Comparison of ENCODE assay signal across 8 cellular contexts in genomic region chr12:56359851-56360767, GRCh38. TPM values are rescaled to one million over a fixed set of nuclear protein-coding genes. Genes with fewer than 3 reads are reported as not detected.
A peak's percentile ranks its signal among the peaks of the same experiment; 100 is the strongest.
DNase-seq lines count a peak whose midpoint lies in the region; ATAC-seq and TF ChIP-seq lines count a peak whose summit lies in the region.

STAT2 (minus strand) TSS chr12:56360107; CDS start chr12:56356571, 3,536 bp downstream.

- peaks cover 7% of the 10 kb centered on the region for H3K36me3 Mint-ChIP-seq in activated T-cell treated with anti-CD3 and anti-CD28 coated beads, Interleukin-2, amount 50 U/mL, for 4 hours (ENCODE audit: insufficient read depth)

- DNase-seq in DMS53 (lab: John Stamatoyannopoulos, UW) (peak; percentile 99), KG1 (lab: John Stamatoyannopoulos, UW) (peak; percentile 82), Panc1 (ENCODE audit: low read depth, low spot score) (peak; percentile 99), erythroblast (lab: John Stamatoyannopoulos, UW) (peak; percentile 99 to 100)
- peak; percentile 98 for DNase-seq in activated T-cell treated with anti-CD3 and anti-CD28 coated beads, Interleukin-2, amount 50 U/mL, for 4 hours
- peak; percentile 99 for DNase-seq in stimulated activated CD8-positive, alpha-beta memory T cell treated with anti-CD3 and anti-CD28 coated beads, Interleukin-4, amount 100 ng/mL, for 48 hours

- H3K36me3 ChIP-seq in Panc1 (ENCODE audit: control insufficient read depth, insufficient read depth, low read length) (no peaks in the 10 kb centered on the region; the same call in 1 of the 2 replicates), mucosa of rectum (ENCODE audit: control insufficient read depth in 2 of 2, insufficient read depth in 2 of 2, low read length in 2 of 2) (peaks cover 13 to 15% of the 10 kb centered on the region in 2 donors)

- H3K27me3 ChIP-seq in Panc1 (ENCODE audit: control insufficient read depth, insufficient read depth, low read length) (no peaks in the 10 kb centered on the region), mucosa of rectum (ENCODE audit: control insufficient read depth in 2 of 2, insufficient read depth in 2 of 2, low read length in 2 of 2) (no peaks in the 10 kb centered on the region)

- no TSS peak for BruUV-seq in Panc1 (replicated peaks; lab: Mats Ljungman, UMichigan)

- H3K27ac ChIP-seq in Panc1 (ENCODE audit: low read length) = peak within 1 kb of the TSS; percentile 96
- H3K27ac ChIP-seq in mucosa of rectum (ENCODE audit: low read depth in 2 of 2, low read length in 2 of 2) = peak within 1 kb of the TSS; percentile 80 to 86

- in situ Hi-C loops in Panc1 (cut with HindIII; ENCODE audit: low pct_unique_long_range_greater_than_20kb, low sequenced_read_pairs) = no loop called here

- ATAC-seq in GM21723 (IDR thresholded peaks at IDR 0.05; ENCODE audit: unreplicated experiment) = peak; percentile 94
- ATAC-seq in Panc1 = peak; percentile 99
- ATAC-seq in activated T-cell treated with anti-CD3 and anti-CD28 coated beads, Interleukin-2, amount 50 U/mL, for 4 hours = peak; percentile 98 to 99

- peak; percentile 74 for TF ChIP-seq POLR2A in erythroblast (IDR thresholded peaks at IDR 0.05; ENCODE audit: low read length)

- no peaks in the 10 kb centered on the region for H3K9me3 Mint-ChIP-seq in activated T-cell treated with anti-CD3 and anti-CD28 coated beads, Interleukin-2, amount 50 U/mL, for 4 hours

- CTCF ChIA-PET in Panc1 (lab: Charles Lee) = interaction anchor here (0.5 to 0.9 kb wide), 2 partner anchors 15 to 213 kb away, joined by 5 to 6 read pairs; no protein-coding TSS in a partner anchor

- H3K4me1 Mint-ChIP-seq in activated T-cell treated with anti-CD3 and anti-CD28 coated beads, Interleukin-2, amount 50 U/mL, for 4 hours (ENCODE audit: low read depth) = peaks cover 26% of the 10 kb centered on the region

- POLR2A ChIA-PET in Panc1 (lab: Charles Lee) = interaction anchor here (0.6 to 1.1 kb wide), 6 partner anchors 8 to 196 kb away, joined by 3 to 8 read pairs (median 4); no protein-coding TSS in a partner anchor

- H3K9me3 ChIP-seq in Panc1 (ENCODE audit: control insufficient read depth, insufficient read depth, low read depth, low read length) = no peaks in the 10 kb centered on the region
- no peaks in the 10 kb centered on the region for H3K9me3 ChIP-seq in mucosa of rectum (ENCODE audit: control insufficient read depth in 2 of 2, low read length in 2 of 2)

- H3K9ac ChIP-seq in mucosa of rectum (ENCODE audit: low read depth in 1 of 2, low read length in 2 of 2) = peak within 1 kb of the TSS; percentile 82 to 93

- peak within 1 kb of the TSS; percentile 87 for H3K4me3 Mint-ChIP-seq in activated T-cell treated with anti-CD3 and anti-CD28 coated beads, Interleukin-2, amount 50 U/mL, for 4 hours

- TF ChIP-seq CTCF in Panc1 (IDR thresholded peaks at IDR 0.05) = no peak

- H3K4me3 ChIP-seq in Panc1 (ENCODE audit: low read depth in 2 of 2, low read length in 2 of 2) (peak within 1 kb of the TSS; percentile 87 to 95), mucosa of rectum (ENCODE audit: low read length in 2 of 2) (peak within 1 kb of the TSS; percentile 90 to 99)

- H3K4me1 ChIP-seq in Panc1 (ENCODE audit: control insufficient read depth, insufficient read depth, low read length) = peaks cover 8% of the 10 kb centered on the region
- peaks cover 5 to 10% of the 10 kb centered on the region in 2 donors for H3K4me1 ChIP-seq in mucosa of rectum (ENCODE audit: control insufficient read depth in 2 of 2, insufficient read depth in 2 of 2, low read length in 2 of 2)

- H3K27me3 Mint-ChIP-seq in activated T-cell treated with anti-CD3 and anti-CD28 coated beads, Interleukin-2, amount 50 U/mL, for 4 hours (ENCODE audit: low read depth) = no peaks in the 10 kb centered on the region

- intact Hi-C loops in Panc1 (cut with micrococcal nuclease; ENCODE audit: unreplicated experiment) = loop anchor here (10.0 kb wide), 1 partner anchor 105 kb away; the partner anchor contains the start of gene SPRYD4

RNA-seq across cellular contexts. Expression of gene STAT2, which starts in this region (rescaled TPM):
- total RNA-seq in Panc1 (2021; ENCODE audit: unreplicated experiment) = 50.4 TPM
- 26.5 TPM for polyA plus RNA-seq in Panc1 (2012; ENCODE audit: insufficient read length)
- total RNA-seq in activated T-cell treated with anti-CD3 and anti-CD28 coated beads, Interleukin-2, amount 50 U/mL, for 4 hours = 10 to 100 TPM; 35.8 to 55.5 (median 50.4) TPM

Comparison
In these comparisons a context has a peak if more than half of its experiments do, and no peak if none do; other contexts are left out.
1. Peak in every context shown above with its lines: DNase-seq, ATAC-seq, H3K4me3 ChIP-seq and H3K27ac ChIP-seq.